In the genomic region with DNA sequence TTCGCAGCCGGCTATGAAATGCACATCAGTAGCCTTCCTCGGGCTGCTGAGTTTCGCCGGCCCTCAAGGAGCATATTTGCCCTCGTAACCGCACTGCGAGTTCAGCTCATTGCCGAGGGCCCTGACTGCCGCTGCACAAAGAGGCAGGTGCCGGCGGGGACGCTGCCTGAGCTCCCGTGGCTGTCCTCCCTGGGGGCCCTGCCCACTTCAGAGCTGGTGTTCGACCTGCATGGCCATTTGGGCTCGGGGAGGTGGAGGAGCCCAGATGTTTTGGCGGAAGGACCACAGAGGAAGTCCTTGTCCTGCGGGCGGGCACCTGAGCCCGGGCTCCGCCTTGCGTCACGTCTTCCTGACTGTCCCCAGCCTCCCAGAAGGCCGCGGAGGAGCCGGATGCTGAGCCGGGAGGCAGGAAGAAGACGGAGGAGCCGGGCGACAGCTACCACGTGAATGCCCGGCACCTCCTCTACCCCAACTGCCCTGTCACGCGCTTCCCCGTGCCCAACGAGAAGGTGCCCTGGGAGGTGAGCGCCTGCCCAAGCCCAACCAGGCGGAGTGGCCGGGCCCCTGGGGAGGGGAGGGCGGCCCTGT, we compare ENCODE assay signal across 1 cellular context.
TF ChIP-seq lines count a peak whose summit lies in the region.

No MANE protein-coding gene starts in this region.

TF ChIP-seq in H1, 55 proteins besides CTCF, POLR2A, EP300 and RAD21 (continued from another document):
- TF ChIP-seq CTBP2 (IDR thresholded peaks at IDR 0.05; ENCODE audit: borderline replicate concordance, insufficient read depth, insufficient read length, low read length) (no peak), RNF2 (IDR thresholded peaks at IDR 0.05; ENCODE audit: borderline replicate concordance, low read depth, low read length, missing control alignments, poor library complexity, severe bottlenecking) (no peak), KDM4A (IDR thresholded peaks at IDR 0.05; ENCODE audit: low read depth, low read length, severe bottlenecking) (no peak)
